Comparison of ENCODE assay signal across 8 cellular contexts in the genomic region with DNA sequence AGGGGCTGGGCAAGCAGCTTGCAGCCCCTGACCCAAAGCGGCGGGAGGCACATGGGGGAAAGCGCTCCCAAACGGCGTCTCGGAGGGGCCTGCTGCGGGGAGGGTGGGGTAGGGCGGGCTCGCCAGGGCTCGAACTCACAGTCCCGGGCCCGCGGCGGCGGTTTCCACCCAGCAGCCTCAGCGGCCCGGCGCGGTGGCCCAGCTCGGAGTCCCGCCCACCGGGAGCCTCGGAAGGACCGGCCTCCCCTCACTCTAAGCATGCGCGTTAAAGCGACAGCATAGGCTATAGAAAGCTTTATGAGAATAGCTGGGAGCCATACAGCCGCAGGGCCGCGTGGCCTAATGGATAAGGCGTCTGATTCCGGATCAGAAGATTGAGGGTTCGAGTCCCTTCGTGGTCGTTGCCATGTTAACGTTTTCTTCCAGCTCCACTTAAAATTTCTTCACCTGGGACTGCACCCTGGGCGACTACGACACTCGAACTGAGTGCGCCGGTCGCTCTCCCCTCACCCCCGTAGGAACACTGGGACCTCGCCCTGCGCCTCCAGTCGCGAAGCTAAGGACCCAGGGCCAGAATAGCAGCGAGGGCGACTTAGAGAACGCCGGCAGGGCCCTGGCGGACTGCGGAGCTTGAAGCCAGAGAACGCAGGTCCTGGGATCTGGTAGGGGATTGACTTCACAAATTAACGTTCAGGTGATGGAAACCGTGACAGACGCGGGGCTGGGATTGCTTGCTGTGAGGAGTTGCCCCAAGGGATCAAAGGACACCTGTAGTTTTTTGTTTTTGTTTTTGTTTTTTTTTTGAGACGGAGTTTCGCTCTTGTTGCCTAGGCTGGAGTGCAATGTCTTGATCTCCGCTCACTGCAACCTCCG. TPM values are rescaled to one million over a fixed set of nuclear protein-coding genes. Genes with fewer than 3 reads are reported as not detected.
DNase-seq lines count a peak whose midpoint lies in the region; ATAC-seq, FAIRE-seq and TF ChIP-seq lines count a peak whose summit lies in the region.

No MANE protein-coding gene starts in this region.

- WGBS in spleen, 5 donors, result 1 to 3% (median 1%) methylated on average over 30 to 62 of the region's 62 CpGs

- CTCF ChIA-PET in AG04450 (lab: Charles Lee), result interaction anchor here (0.7 to 1.6 kb wide), 6 partner anchors 19 to 540 kb away, joined by 3 to 5 read pairs (median 4); no protein-coding TSS in a partner anchor

- H3K27me3 ChIP-seq in AG04450 (ENCODE audit: control insufficient read depth, insufficient read depth, low read length), result no peaks in the 10 kb centered on the region
- H3K27me3 ChIP-seq in bronchial epithelial cell (ENCODE audit: control insufficient read depth, insufficient read depth, low read length), result no peaks in the 10 kb centered on the region
- H3K27me3 ChIP-seq in spleen (replicated peaks in 1 of 7), result peaks cover 0 to 24% (median 0%) of the 10 kb centered on the region in 7 donors

- H3K9me3 ChIP-seq in AG04450 (ENCODE audit: control insufficient read depth, insufficient read depth, low read length) (no peaks in the 10 kb centered on the region), spleen (peaks cover 0 to 25% (median 17%) of the 10 kb centered on the region in 8 donors)

- FAIRE-seq in bronchial epithelial cell (lab: Jason Lieb, UNC), result no peak

- no peak for TF ChIP-seq POLR2A in spleen (IDR thresholded peaks at IDR 0.05)

- H3K4me1 ChIP-seq in spleen, result peaks cover 6 to 57% (median 38%) of the 10 kb centered on the region in 6 donors

- ATAC-seq in GM18907 (IDR thresholded peaks at IDR 0.05; ENCODE audit: unreplicated experiment), result peak; percentile 73
- peak; percentile 51 for ATAC-seq in HG03139 (IDR thresholded peaks at IDR 0.05; ENCODE audit: unreplicated experiment)

- no peak for TF ChIP-seq CTCF in AG04450 (IDR thresholded peaks at IDR 0.05; ENCODE audit: low read depth, low read length)
- no peak for TF ChIP-seq CTCF in WI38 (IDR thresholded peaks at IDR 0.05; ENCODE audit: low read depth, low read length)
- TF ChIP-seq CTCF in bronchial epithelial cell (IDR thresholded peaks at IDR 0.05; ENCODE audit: insufficient read depth, low read length, severe bottlenecking), result no peak
- TF ChIP-seq CTCF in spleen (IDR thresholded peaks at IDR 0.05 in 8 of 11, conservative IDR thresholded peaks at IDR 0.05 in 3 of 11), result peak in 1 of 11 experiments; percentile 12

- intact Hi-C loops in spleen (cut with DNase I; ENCODE audit: low total_unique reads), result no loop called here

- H3K36me3 ChIP-seq in bronchial epithelial cell (ENCODE audit: control insufficient read depth, insufficient read depth, low read length) (no peaks in the 10 kb centered on the region), spleen (no peaks in the 10 kb centered on the region)

- POLR2A ChIA-PET in AG04450 (lab: Yijun Ruan, JAX), result interaction anchor here (1.0 to 4.1 kb wide), 7 partner anchors 8 to 127 kb away, joined by 3 to 27 read pairs (median 4); a partner anchor contains a TSS

- H3K4me3 ChIP-seq in AG04450 (ENCODE audit: low read depth, low read length) (peak overlapping the region; percentile 81), WI38 (ENCODE audit: low read depth, low read length) (peak overlapping the region; percentile 74), bronchial epithelial cell (ENCODE audit: low read depth, low read length) (peak overlapping the region; percentile 80), spleen (peak overlapping the region; percentile 52 to 74 (median 64))

- DNase-seq in AG04450 (ENCODE audit: low read depth, low spot score) (peak; percentile 90), NCI-H2196 treated with DMSO at 0.1 percent for 48 hours (lab: John Stamatoyannopoulos, UW; ENCODE audit: unreplicated experiment) (peak; percentile 86), bronchial epithelial cell (ENCODE audit: low read depth) (peak; percentile 86), inferior parietal cortex (ENCODE audit: extremely low spot score) (peak; percentile 99), spleen (peak; percentile 98)

- H3K27ac ChIP-seq in AG04450 (ENCODE audit: low read depth, low read length) (peak overlapping the region; percentile 84), spleen (peak overlapping the region; percentile 73 to 87 (median 82))

RNA-seq across cellular contexts. Expression of a gene that starts 15.8 kb away (rescaled TPM):
- polyA plus RNA-seq in AG04450 (2011; rRNA removed), result 0.47 and 1.2 TPM in 2 replicates
- polyA minus RNA-seq in AG04450 (2011; rRNA and poly(A)+ RNA removed), result 1.1 TPM in 2 replicates
- 7.6 and 10.6 TPM in 2 replicates for total RNA-seq in bronchial epithelial cell
- 10 to 100 TPM in 1 of 7 donors, 1 to 10 TPM in 6; 6.8 to 11.4 (median 7.9) TPM for total RNA-seq in spleen
- 1 to 10 TPM; 2.4 to 5.9 (median 2.9) TPM for polyA plus RNA-seq in spleen

RNA-seq across cellular contexts. Expression of a gene that starts 37.4 kb away (rescaled TPM):
- polyA plus RNA-seq in AG04450 (2011; rRNA removed), result 0.20 and 0.29 TPM in 2 replicates
- 0.56 and 0.64 TPM in 2 replicates for polyA minus RNA-seq in AG04450 (2011; rRNA and poly(A)+ RNA removed)
- not detected in 2 replicates for total RNA-seq in bronchial epithelial cell
- total RNA-seq in spleen, result not detected
- not detected for polyA plus RNA-seq in spleen

RNA-seq across cellular contexts. Expression of a gene that starts 38.2 kb away (rescaled TPM):
- polyA plus RNA-seq in AG04450 (2011; rRNA removed) (3.6 and 5.5 TPM in 2 replicates), spleen (10 to 100 TPM in 1 of 3 donors, 1 to 10 TPM in 2; 3.5 to 14.2 (median 6.9) TPM)
- 3.0 and 4.2 TPM in 2 replicates for polyA minus RNA-seq in AG04450 (2011; rRNA and poly(A)+ RNA removed)
- total RNA-seq in bronchial epithelial cell (17.5 and 22.4 TPM in 2 replicates), spleen (10 to 100 TPM in 1 of 7 donors, 1 to 10 TPM in 6; 4.1 to 10.4 (median 5.3) TPM)

RNA-seq across cellular contexts. Expression of a gene that starts 51.5 kb away (rescaled TPM):
- not detected in 2 replicates for polyA plus RNA-seq in AG04450 (2011; rRNA removed)
- polyA minus RNA-seq in AG04450 (2011; rRNA and poly(A)+ RNA removed), result not detected in 2 replicates
- total RNA-seq in bronchial epithelial cell, result not detected in 2 replicates
- under 1 TPM in 1 of 7 donors, not detected in 6; 0.85 TPM for total RNA-seq in spleen
- under 1 TPM in 2 of 3 donors, not detected in 1; 0.02 to 0.06 TPM for polyA plus RNA-seq in spleen

Comparison
In these comparisons a context has a peak if more than half of its experiments do, and no peak if none do; other contexts are left out.
1. Peak in every context shown above with its lines: DNase-seq, ATAC-seq, H3K4me3 ChIP-seq and H3K27ac ChIP-seq.